Comparison of ENCODE assay signal across 1 cellular context in the genomic region with DNA sequence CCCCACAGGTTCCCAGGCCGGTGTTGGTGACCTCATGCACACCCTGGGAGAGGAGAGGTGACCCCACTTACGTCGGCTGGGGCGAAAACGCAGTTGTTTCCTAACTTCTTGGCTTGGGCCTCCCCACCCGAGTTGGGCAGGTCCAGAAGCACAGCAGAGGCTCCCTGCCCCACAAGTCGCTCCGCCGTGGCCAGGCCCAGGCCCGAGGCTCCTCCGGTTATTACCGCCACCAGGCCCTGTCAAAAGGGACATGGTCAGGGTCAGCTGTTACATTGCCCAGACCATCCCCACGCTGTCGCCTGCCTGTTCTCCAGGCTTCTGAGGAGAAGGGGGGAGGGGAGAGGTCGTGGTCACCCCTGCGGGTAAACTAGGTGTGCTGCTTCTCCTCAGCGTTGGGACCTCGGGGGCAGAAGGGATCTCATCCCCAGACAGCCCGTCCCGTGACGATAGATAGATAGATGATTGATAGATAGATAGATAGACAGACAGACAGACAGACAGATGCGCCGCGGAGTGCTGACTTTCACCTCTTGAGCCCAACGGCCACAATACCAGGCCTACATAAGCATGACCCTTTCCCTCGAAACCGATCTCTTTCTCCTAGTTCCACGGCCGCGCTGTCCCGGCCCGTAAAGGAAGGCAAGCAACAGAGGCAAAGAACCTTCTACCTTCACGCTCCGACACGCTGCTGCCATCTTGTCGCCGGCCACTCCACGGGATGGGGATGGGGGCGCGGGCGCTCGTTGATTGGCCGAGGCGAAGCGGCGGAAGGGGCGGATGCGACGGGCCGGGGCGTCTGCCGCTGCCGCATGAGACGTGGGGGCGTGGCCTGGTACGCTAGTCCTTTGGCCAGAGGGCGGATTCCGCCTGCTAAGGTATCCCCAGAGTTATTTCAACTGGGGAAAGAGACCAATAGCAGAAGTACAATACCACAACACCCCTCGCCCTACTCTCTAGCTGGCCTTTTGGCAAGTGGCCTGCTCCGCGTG.
TF ChIP-seq lines count a peak whose summit lies in the region.

A gene (minus strand): TSS at position 720 of the 989 bp plus-strand sequence. CDS start 25 bp downstream, at position 695.

TF ChIP-seq in WTC11, 78 proteins besides CTCF, POLR2A, EP300 and RAD21 (continued from another document and continues in another):
- TF ChIP-seq, protein P1, sequence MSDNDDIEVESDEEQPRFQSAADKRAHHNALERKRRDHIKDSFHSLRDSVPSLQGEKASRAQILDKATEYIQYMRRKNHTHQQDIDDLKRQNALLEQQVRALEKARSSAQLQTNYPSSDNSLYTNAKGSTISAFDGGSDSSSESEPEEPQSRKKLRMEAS (CRISPR knock-in tag; IDR thresholded peaks at IDR 0.05), result 0 out of 2 replicates have a peak, but pooled peaks have one; percentile 24
- TF ChIP-seq, protein P2, sequence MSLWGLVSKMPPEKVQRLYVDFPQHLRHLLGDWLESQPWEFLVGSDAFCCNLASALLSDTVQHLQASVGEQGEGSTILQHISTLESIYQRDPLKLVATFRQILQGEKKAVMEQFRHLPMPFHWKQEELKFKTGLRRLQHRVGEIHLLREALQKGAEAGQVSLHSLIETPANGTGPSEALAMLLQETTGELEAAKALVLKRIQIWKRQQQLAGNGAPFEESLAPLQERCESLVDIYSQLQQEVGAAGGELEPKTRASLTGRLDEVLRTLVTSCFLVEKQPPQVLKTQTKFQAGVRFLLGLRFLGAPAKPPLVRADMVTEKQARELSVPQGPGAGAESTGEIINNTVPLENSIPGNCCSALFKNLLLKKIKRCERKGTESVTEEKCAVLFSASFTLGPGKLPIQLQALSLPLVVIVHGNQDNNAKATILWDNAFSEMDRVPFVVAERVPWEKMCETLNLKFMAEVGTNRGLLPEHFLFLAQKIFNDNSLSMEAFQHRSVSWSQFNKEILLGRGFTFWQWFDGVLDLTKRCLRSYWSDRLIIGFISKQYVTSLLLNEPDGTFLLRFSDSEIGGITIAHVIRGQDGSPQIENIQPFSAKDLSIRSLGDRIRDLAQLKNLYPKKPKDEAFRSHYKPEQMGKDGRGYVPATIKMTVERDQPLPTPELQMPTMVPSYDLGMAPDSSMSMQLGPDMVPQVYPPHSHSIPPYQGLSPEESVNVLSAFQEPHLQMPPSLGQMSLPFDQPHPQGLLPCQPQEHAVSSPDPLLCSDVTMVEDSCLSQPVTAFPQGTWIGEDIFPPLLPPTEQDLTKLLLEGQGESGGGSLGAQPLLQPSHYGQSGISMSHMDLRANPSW (CRISPR knock-in tag; conservative IDR thresholded peaks at IDR 0.05; ENCODE audit: low read depth), result no peak
- TF ChIP-seq RELA (CRISPR knock-in tag; IDR thresholded peaks at IDR 0.05; ENCODE audit: borderline replicate concordance) (no peak), ZNF138 (CRISPR knock-in tag; conservative IDR thresholded peaks at IDR 0.05) (no peak), MYBL2 (CRISPR knock-in tag; IDR thresholded peaks at IDR 0.05) (no peak), RORB (CRISPR knock-in tag; IDR thresholded peaks at IDR 0.05) (no peak), EMX1 (CRISPR knock-in tag; IDR thresholded peaks at IDR 0.05) (no peak), SMAD4 (CRISPR knock-in tag; IDR thresholded peaks at IDR 0.05) (no peak), ZNF396 (CRISPR knock-in tag; IDR thresholded peaks at IDR 0.05; ENCODE audit: borderline replicate concordance) (no peak), SP1 (CRISPR knock-in tag; conservative IDR thresholded peaks at IDR 0.05) (peak; percentile 77), JAZF1 (CRISPR knock-in tag; IDR thresholded peaks at IDR 0.05) (no peak), GABPB1 (CRISPR knock-in tag; IDR thresholded peaks at IDR 0.05) (no peak), NFYB (CRISPR knock-in tag; conservative IDR thresholded peaks at IDR 0.05; ENCODE audit: low read depth) (peak; percentile 63), PRRX2 (CRISPR knock-in tag; IDR thresholded peaks at IDR 0.05) (no peak), NFATC4 (CRISPR knock-in tag; IDR thresholded peaks at IDR 0.05) (no peak), NR1H2 (CRISPR knock-in tag; IDR thresholded peaks at IDR 0.05) (no peak), FOXK1 (CRISPR knock-in tag; IDR thresholded peaks at IDR 0.05) (no peak), SOX15 (CRISPR knock-in tag; IDR thresholded peaks at IDR 0.05) (no peak), FOXP1 (CRISPR knock-in tag; IDR thresholded peaks at IDR 0.05; ENCODE audit: borderline replicate concordance) (peak; percentile 50; the same call in 1 of the 2 replicates)
- TF ChIP-seq, protein P3, sequence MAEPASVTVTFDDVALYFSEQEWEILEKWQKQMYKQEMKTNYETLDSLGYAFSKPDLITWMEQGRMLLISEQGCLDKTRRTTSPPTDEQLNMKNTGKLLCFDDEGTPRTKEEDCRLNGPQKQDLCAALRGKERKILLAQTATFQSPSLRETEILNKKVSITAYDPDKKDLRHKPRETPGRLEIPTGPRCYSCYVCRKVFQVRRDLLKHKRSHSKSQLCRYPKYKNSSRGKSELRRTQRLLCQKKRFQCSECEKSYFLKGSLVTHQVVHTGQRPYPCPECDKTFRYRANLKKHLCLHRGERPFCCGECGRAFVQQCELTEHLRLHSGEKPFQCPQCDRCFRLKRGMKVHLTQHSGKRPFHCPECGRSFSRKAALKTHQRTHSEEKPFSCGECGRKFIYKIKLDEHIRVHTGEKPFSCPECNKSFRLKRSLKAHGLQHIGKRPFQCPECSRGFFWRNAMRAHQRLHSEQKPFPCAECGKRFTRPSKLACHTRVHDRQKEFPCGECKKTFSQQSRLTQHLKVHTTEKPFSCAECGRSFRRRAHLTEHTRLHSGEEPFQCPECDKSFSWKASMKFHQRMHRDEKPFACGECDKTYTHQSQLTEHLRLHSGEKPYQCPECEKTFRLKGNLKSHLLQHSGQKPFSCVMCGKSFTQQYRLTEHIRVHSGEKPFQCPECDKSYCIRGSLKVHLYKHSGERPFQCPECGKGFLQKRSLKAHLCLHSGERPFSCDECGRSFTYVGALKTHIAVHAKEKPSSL (CRISPR knock-in tag; conservative IDR thresholded peaks at IDR 0.05), result no peak
- TF ChIP-seq, protein P4, sequence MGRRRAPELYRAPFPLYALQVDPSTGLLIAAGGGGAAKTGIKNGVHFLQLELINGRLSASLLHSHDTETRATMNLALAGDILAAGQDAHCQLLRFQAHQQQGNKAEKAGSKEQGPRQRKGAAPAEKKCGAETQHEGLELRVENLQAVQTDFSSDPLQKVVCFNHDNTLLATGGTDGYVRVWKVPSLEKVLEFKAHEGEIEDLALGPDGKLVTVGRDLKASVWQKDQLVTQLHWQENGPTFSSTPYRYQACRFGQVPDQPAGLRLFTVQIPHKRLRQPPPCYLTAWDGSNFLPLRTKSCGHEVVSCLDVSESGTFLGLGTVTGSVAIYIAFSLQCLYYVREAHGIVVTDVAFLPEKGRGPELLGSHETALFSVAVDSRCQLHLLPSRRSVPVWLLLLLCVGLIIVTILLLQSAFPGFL (CRISPR knock-in tag; IDR thresholded peaks at IDR 0.05; ENCODE audit: borderline replicate concordance), result no peak
- TF ChIP-seq, protein P5, sequence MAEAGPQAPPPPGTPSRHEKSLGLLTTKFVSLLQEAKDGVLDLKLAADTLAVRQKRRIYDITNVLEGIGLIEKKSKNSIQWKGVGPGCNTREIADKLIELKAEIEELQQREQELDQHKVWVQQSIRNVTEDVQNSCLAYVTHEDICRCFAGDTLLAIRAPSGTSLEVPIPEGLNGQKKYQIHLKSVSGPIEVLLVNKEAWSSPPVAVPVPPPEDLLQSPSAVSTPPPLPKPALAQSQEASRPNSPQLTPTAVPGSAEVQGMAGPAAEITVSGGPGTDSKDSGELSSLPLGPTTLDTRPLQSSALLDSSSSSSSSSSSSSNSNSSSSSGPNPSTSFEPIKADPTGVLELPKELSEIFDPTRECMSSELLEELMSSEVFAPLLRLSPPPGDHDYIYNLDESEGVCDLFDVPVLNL (CRISPR knock-in tag; IDR thresholded peaks at IDR 0.05; ENCODE audit: borderline replicate concordance, low read depth), result no peak
- TF ChIP-seq, protein P6, sequence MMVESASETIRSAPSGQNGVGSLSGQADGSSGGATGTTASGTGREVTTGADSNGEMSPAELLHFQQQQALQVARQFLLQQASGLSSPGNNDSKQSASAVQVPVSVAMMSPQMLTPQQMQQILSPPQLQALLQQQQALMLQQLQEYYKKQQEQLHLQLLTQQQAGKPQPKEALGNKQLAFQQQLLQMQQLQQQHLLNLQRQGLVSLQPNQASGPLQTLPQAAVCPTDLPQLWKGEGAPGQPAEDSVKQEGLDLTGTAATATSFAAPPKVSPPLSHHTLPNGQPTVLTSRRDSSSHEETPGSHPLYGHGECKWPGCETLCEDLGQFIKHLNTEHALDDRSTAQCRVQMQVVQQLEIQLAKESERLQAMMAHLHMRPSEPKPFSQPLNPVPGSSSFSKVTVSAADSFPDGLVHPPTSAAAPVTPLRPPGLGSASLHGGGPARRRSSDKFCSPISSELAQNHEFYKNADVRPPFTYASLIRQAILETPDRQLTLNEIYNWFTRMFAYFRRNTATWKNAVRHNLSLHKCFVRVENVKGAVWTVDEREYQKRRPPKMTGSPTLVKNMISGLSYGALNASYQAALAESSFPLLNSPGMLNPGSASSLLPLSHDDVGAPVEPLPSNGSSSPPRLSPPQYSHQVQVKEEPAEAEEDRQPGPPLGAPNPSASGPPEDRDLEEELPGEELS (CRISPR knock-in tag; IDR thresholded peaks at IDR 0.05), result no peak
- TF ChIP-seq, protein P7, sequence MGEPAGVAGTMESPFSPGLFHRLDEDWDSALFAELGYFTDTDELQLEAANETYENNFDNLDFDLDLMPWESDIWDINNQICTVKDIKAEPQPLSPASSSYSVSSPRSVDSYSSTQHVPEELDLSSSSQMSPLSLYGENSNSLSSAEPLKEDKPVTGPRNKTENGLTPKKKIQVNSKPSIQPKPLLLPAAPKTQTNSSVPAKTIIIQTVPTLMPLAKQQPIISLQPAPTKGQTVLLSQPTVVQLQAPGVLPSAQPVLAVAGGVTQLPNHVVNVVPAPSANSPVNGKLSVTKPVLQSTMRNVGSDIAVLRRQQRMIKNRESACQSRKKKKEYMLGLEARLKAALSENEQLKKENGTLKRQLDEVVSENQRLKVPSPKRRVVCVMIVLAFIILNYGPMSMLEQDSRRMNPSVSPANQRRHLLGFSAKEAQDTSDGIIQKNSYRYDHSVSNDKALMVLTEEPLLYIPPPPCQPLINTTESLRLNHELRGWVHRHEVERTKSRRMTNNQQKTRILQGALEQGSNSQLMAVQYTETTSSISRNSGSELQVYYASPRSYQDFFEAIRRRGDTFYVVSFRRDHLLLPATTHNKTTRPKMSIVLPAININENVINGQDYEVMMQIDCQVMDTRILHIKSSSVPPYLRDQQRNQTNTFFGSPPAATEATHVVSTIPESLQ (CRISPR knock-in tag; IDR thresholded peaks at IDR 0.05), result no peak
- TF ChIP-seq, protein P8, sequence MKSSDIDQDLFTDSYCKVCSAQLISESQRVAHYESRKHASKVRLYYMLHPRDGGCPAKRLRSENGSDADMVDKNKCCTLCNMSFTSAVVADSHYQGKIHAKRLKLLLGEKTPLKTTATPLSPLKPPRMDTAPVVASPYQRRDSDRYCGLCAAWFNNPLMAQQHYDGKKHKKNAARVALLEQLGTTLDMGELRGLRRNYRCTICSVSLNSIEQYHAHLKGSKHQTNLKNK (CRISPR knock-in tag; IDR thresholded peaks at IDR 0.05), result no peak
- TF ChIP-seq, protein P9, sequence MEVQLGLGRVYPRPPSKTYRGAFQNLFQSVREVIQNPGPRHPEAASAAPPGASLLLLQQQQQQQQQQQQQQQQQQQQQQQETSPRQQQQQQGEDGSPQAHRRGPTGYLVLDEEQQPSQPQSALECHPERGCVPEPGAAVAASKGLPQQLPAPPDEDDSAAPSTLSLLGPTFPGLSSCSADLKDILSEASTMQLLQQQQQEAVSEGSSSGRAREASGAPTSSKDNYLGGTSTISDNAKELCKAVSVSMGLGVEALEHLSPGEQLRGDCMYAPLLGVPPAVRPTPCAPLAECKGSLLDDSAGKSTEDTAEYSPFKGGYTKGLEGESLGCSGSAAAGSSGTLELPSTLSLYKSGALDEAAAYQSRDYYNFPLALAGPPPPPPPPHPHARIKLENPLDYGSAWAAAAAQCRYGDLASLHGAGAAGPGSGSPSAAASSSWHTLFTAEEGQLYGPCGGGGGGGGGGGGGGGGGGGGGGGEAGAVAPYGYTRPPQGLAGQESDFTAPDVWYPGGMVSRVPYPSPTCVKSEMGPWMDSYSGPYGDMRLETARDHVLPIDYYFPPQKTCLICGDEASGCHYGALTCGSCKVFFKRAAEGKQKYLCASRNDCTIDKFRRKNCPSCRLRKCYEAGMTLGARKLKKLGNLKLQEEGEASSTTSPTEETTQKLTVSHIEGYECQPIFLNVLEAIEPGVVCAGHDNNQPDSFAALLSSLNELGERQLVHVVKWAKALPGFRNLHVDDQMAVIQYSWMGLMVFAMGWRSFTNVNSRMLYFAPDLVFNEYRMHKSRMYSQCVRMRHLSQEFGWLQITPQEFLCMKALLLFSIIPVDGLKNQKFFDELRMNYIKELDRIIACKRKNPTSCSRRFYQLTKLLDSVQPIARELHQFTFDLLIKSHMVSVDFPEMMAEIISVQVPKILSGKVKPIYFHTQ (CRISPR knock-in tag; IDR thresholded peaks at IDR 0.05), result no peak
- TF ChIP-seq, protein P10, sequence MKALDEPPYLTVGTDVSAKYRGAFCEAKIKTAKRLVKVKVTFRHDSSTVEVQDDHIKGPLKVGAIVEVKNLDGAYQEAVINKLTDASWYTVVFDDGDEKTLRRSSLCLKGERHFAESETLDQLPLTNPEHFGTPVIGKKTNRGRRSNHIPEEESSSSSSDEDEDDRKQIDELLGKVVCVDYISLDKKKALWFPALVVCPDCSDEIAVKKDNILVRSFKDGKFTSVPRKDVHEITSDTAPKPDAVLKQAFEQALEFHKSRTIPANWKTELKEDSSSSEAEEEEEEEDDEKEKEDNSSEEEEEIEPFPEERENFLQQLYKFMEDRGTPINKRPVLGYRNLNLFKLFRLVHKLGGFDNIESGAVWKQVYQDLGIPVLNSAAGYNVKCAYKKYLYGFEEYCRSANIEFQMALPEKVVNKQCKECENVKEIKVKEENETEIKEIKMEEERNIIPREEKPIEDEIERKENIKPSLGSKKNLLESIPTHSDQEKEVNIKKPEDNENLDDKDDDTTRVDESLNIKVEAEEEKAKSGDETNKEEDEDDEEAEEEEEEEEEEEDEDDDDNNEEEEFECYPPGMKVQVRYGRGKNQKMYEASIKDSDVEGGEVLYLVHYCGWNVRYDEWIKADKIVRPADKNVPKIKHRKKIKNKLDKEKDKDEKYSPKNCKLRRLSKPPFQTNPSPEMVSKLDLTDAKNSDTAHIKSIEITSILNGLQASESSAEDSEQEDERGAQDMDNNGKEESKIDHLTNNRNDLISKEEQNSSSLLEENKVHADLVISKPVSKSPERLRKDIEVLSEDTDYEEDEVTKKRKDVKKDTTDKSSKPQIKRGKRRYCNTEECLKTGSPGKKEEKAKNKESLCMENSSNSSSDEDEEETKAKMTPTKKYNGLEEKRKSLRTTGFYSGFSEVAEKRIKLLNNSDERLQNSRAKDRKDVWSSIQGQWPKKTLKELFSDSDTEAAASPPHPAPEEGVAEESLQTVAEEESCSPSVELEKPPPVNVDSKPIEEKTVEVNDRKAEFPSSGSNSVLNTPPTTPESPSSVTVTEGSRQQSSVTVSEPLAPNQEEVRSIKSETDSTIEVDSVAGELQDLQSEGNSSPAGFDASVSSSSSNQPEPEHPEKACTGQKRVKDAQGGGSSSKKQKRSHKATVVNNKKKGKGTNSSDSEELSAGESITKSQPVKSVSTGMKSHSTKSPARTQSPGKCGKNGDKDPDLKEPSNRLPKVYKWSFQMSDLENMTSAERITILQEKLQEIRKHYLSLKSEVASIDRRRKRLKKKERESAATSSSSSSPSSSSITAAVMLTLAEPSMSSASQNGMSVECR (CRISPR knock-in tag; IDR thresholded peaks at IDR 0.05; ENCODE audit: borderline replicate concordance), result 0 out of 2 replicates have a peak, but pooled peaks have one; percentile 25
- TF ChIP-seq, protein P11, sequence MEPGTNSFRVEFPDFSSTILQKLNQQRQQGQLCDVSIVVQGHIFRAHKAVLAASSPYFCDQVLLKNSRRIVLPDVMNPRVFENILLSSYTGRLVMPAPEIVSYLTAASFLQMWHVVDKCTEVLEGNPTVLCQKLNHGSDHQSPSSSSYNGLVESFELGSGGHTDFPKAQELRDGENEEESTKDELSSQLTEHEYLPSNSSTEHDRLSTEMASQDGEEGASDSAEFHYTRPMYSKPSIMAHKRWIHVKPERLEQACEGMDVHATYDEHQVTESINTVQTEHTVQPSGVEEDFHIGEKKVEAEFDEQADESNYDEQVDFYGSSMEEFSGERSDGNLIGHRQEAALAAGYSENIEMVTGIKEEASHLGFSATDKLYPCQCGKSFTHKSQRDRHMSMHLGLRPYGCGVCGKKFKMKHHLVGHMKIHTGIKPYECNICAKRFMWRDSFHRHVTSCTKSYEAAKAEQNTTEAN (CRISPR knock-in tag; IDR thresholded peaks at IDR 0.05), result no peak
